Comparison of ENCODE assay signal across 8 cellular contexts in genomic region chr14:89027097-89027740, GRCh38.
DNase-seq lines count a peak whose midpoint lies in the region; ATAC-seq and TF ChIP-seq lines count a peak whose summit lies in the region.

No MANE protein-coding gene starts in this region.

- no peaks in the 10 kb centered on the region; the same call in 1 of the 2 replicates for H3K27me3 ChIP-seq in SJCRH30

- H3K36me3 ChIP-seq in SJCRH30 = no peaks in the 10 kb centered on the region

- no peak overlapping the region for H3K27ac ChIP-seq in SJCRH30

- peak overlapping the region; percentile 49 for H3K4me3 ChIP-seq in Jurkat, Clone E6-1 (ENCODE audit: low read length)
- H3K4me3 ChIP-seq in choroid plexus epithelial cell (ENCODE audit: low read depth, low read length) (peak overlapping the region; percentile 70), SJCRH30 (no peak overlapping the region)

- TF ChIP-seq CTCF in choroid plexus epithelial cell (conservative IDR thresholded peaks at IDR 0.05; ENCODE audit: low read depth, low read length) = peak; percentile 52

- no peaks in the 10 kb centered on the region for H3K9me3 ChIP-seq in SJCRH30 (replicated peaks)

- peak; percentile 83 for ATAC-seq in GM21717 (IDR thresholded peaks at IDR 0.05; ENCODE audit: unreplicated experiment)
- peak; percentile 96 for ATAC-seq in left lobe of liver

- H3K4me1 ChIP-seq in SJCRH30 = no peaks in the 10 kb centered on the region

- DNase-seq in ELR (ENCODE audit: low read depth) (peak; percentile 50), choroid plexus epithelial cell (ENCODE audit: low read depth) (peak; percentile 42), left lobe of liver (ENCODE audit: low spot score) (peak; percentile 61), SJCRH30 (no peak)
- DNase-seq in Jurkat, Clone E6-1 (ENCODE audit: low read depth, low spot score) = no peak
- DNase-seq in activated CD4-positive, alpha-beta T cell treated with anti-CD3 and anti-CD28 coated beads for 24 hours (ENCODE audit: low read depth in 2 of 2) = peak; percentile 43 to 45
- DNase-seq in stimulated activated CD4-positive, alpha-beta T cell treated with anti-CD3 and anti-CD28 coated beads, Interleukin-1b, Interleukin-23, amount 100 ng/mL, for 48 hours = peak; percentile 52

Comparison
In these comparisons a context has a peak if more than half of its experiments do, and no peak if none do; other contexts are left out.
1. DNase-seq: peak in ELR (single experiment), activated CD4-positive, alpha-beta T cell treated with anti-CD3 and anti-CD28 coated beads for 24 hours (2 of 2), choroid plexus epithelial cell (single experiment), left lobe of liver (single experiment) and stimulated activated CD4-positive, alpha-beta T cell treated with anti-CD3 and anti-CD28 coated beads, Interleukin-1b, Interleukin-23, amount 100 ng/mL, for 48 hours (single experiment); none in Jurkat, Clone E6-1 (single experiment) and SJCRH30 (0 of 2).